Comparison of ENCODE assay signal across 2 cellular contexts in genomic region chr6:17923401-17923863, GRCh38.
TF ChIP-seq lines count a peak whose summit lies in the region.

No MANE protein-coding gene starts in this region.

TF ChIP-seq in IMR-90, 13 proteins besides CTCF, POLR2A, EP300 and RAD21:
- no peak for TF ChIP-seq FOS (IDR thresholded peaks at IDR 0.05; ENCODE audit: low read depth, low read length)
- no peak for TF ChIP-seq RCOR1 (IDR thresholded peaks at IDR 0.05; ENCODE audit: insufficient replicate concordance, low read length)
- TF ChIP-seq CEBPB (IDR thresholded peaks at IDR 0.05; ENCODE audit: low read depth, low read length), result no peak
- no peak for TF ChIP-seq MAFK (IDR thresholded peaks at IDR 0.05; ENCODE audit: low read depth, low read length)
- TF ChIP-seq USF2 (IDR thresholded peaks at IDR 0.05; ENCODE audit: low read depth, low read length), result no peak
- TF ChIP-seq MXI1 (IDR thresholded peaks at IDR 0.05; ENCODE audit: borderline replicate concordance, low read depth, low read length), result no peak
- TF ChIP-seq BHLHE40 (IDR thresholded peaks at IDR 0.05; ENCODE audit: low read depth, low read length), result no peak
- no peak for TF ChIP-seq NFE2L2 (IDR thresholded peaks at IDR 0.05; ENCODE audit: low read depth, low read length)
- TF ChIP-seq ELK1 (IDR thresholded peaks at IDR 0.05; ENCODE audit: borderline replicate concordance, low read depth, low read length), result no peak
- TF ChIP-seq MAZ (IDR thresholded peaks at IDR 0.05; ENCODE audit: borderline replicate concordance, low read depth, low read length), result no peak
- TF ChIP-seq RFX5 (IDR thresholded peaks at IDR 0.05; ENCODE audit: low read depth, low read length), result no peak
- TF ChIP-seq SMC3 (IDR thresholded peaks at IDR 0.05; ENCODE audit: low read depth, low read length), result no peak
- no peak for TF ChIP-seq CHD1 (IDR thresholded peaks at IDR 0.05; ENCODE audit: low read depth, low read length)

TF ChIP-seq in endothelial cell of umbilical vein, 7 proteins besides CTCF, POLR2A, EP300 and RAD21:
- TF ChIP-seq GATA2 (IDR thresholded peaks at IDR 0.05; ENCODE audit: insufficient read depth, insufficient read length, low read depth, low read length) (no peak), MAX (IDR thresholded peaks at IDR 0.05; ENCODE audit: insufficient read depth, insufficient read length) (no peak), EZH2 (IDR thresholded peaks at IDR 0.05; ENCODE audit: borderline replicate concordance, low read depth, low read length, severe bottlenecking) (no peak), JUN (IDR thresholded peaks at IDR 0.05; ENCODE audit: borderline replicate concordance, insufficient read depth, insufficient read length, low read depth) (no peak), MYC (IDR thresholded peaks at IDR 0.05; ENCODE audit: low read depth, low read length) (no peak), POLR2AphosphoS5 (IDR thresholded peaks at IDR 0.05; ENCODE audit: insufficient read depth, low read depth, low read length) (peak; percentile 11), FOS (IDR thresholded peaks at IDR 0.05; ENCODE audit: borderline replicate concordance, insufficient read depth, low read length) (no peak)
